8 cellular contexts compared by ENCODE assay signal in the genomic region with DNA sequence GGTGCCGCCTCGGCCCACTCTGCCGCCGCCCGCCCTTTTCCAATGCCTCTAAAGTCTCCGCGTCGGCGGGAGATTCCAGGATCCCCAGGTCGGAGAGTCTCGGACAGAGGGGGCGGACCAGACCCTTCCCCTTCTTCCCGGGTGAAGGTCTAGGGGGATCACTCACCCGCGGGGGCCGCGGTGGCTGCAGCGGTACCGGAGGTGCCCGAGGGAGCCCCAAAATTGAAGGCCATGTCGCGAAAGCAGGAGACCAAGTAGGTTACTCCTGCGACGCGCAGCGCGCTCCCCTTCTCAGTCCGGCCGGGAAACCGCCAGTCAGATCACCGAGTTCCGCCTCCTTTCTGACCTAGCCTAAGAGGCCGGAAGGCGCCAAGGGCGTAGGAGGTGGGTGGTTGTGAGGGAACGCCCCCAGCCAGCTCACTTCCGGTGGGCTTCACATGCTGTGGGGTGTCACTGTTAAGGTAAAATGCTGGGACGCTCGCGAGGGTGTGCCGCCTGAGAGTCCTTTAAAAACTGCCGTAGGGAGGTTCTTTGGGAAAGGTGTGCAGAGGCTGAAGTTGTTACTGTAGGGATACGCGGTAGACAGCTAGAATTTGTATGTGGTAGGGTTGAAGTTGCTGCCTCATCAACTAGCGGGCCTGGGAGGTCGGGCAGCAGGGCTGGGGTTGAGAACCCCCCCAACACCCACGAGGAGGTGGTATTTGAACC. TPM values are rescaled to one million over a fixed set of nuclear protein-coding genes. Genes with fewer than 3 reads are reported as not detected.
DNase-seq lines count a peak whose midpoint lies in the region; ATAC-seq, FAIRE-seq and TF ChIP-seq lines count a peak whose summit lies in the region.

A gene with protein sequence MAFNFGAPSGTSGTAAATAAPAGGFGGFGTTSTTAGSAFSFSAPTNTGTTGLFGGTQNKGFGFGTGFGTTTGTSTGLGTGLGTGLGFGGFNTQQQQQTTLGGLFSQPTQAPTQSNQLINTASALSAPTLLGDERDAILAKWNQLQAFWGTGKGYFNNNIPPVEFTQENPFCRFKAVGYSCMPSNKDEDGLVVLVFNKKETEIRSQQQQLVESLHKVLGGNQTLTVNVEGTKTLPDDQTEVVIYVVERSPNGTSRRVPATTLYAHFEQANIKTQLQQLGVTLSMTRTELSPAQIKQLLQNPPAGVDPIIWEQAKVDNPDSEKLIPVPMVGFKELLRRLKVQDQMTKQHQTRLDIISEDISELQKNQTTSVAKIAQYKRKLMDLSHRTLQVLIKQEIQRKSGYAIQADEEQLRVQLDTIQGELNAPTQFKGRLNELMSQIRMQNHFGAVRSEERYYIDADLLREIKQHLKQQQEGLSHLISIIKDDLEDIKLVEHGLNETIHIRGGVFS (minus strand): TSS at position 256 of the 708 bp plus-strand sequence. CDS start 23 bp downstream, at position 233.

- TF ChIP-seq POLR2A in GM19193 (IDR thresholded peaks at IDR 0.05; ENCODE audit: extremely low read depth, insufficient read depth, insufficient read length): peak; percentile 93

- no peaks in the 10 kb centered on the region for H3K36me3 Mint-ChIP-seq in chondrocyte (ENCODE audit: low read depth)

- DNase-seq in AML-193 (lab: John Stamatoyannopoulos, UW) (peak; percentile 81 to 92), NCI-H510A treated with DMSO at 0.1 percent for 48 hours (lab: John Stamatoyannopoulos, UW) (peak; percentile 92), chondrocyte (ENCODE audit: low spot score) (peak; percentile 98), kidney (peak; percentile 98)
- peak; percentile 91 to 95 for DNase-seq in activated CD4-positive, alpha-beta T cell treated with anti-CD3 and anti-CD28 coated beads for 24 hours (ENCODE audit: low read depth in 2 of 2)
- DNase-seq in stimulated activated CD4-positive, alpha-beta T cell treated with anti-CD3 and anti-CD28 coated beads, Interleukin-15, amount 100 ng/mL, for 24 hours: peak; percentile 98

- intact Hi-C loops in kidney (cut with DNase I): no loop called here

- H3K9me3 ChIP-seq in kidney (ENCODE audit: control insufficient read depth in 1 of 2, low read length in 2 of 2): no peaks in the 10 kb centered on the region

- H3K4me3 Mint-ChIP-seq in chondrocyte (ENCODE audit: unreplicated experiment): peak within 1 kb of the TSS; percentile 90

- peak; percentile 99 for ATAC-seq in HG03439 (IDR thresholded peaks at IDR 0.05; ENCODE audit: unreplicated experiment)

- peak within 1 kb of the TSS; percentile 64 to 98 for H3K4me3 ChIP-seq in kidney (ENCODE audit: low read length in 2 of 2)

- TF ChIP-seq CTCF in chondrocyte (IDR thresholded peaks at IDR 0.05) (no peak), kidney (IDR thresholded peaks at IDR 0.05; ENCODE audit: borderline replicate concordance, extremely low read depth, insufficient read depth) (no peak)

- peak within 1 kb of the TSS; percentile 92 to 96 for H3K9ac ChIP-seq in kidney (ENCODE audit: low read length in 2 of 2)

- peaks cover 4 to 5% of the 10 kb centered on the region in 2 donors for H3K4me1 ChIP-seq in kidney (ENCODE audit: control insufficient read depth in 1 of 2, insufficient read depth in 1 of 2, low read depth in 1 of 2, low read length in 2 of 2)

- H3K27ac Mint-ChIP-seq in chondrocyte (ENCODE audit: unreplicated experiment): peak within 1 kb of the TSS; percentile 93

- H3K27me3 Mint-ChIP-seq in chondrocyte (ENCODE audit: low read depth): no peaks in the 10 kb centered on the region

- H3K27ac ChIP-seq in kidney (ENCODE audit: low read depth in 2 of 2, low read length in 2 of 2): peak within 1 kb of the TSS; percentile 84

- no peaks in the 10 kb centered on the region for H3K9me3 Mint-ChIP-seq in chondrocyte (ENCODE audit: low read depth)

- H3K4me1 Mint-ChIP-seq in chondrocyte (ENCODE audit: low read depth): peaks cover 37% of the 10 kb centered on the region

- FAIRE-seq in kidney (lab: Jason Lieb, UNC): peak; percentile 67

- peaks cover 0 to 2% of the 10 kb centered on the region in 2 donors for H3K36me3 ChIP-seq in kidney (ENCODE audit: control insufficient read depth in 1 of 2, insufficient read depth in 2 of 2, low read length in 2 of 2)

RNA-seq across cellular contexts. Expression of the gene that starts here (rescaled TPM):
- total RNA-seq in chondrocyte (26.1 to 41.5 TPM (median 27.3 TPM) in 3 replicates), kidney (40.8 TPM)
- polyA plus RNA-seq in kidney (ENCODE audit: insufficient read depth, low read depth, low replicate concordance): 15.6 TPM

Comparison
In these comparisons a context has a peak if more than half of its experiments do, and no peak if none do; other contexts are left out.
1. Peak in every context shown above with its lines: DNase-seq, ATAC-seq, H3K4me3 ChIP-seq and H3K27ac ChIP-seq.